In the genomic region with DNA sequence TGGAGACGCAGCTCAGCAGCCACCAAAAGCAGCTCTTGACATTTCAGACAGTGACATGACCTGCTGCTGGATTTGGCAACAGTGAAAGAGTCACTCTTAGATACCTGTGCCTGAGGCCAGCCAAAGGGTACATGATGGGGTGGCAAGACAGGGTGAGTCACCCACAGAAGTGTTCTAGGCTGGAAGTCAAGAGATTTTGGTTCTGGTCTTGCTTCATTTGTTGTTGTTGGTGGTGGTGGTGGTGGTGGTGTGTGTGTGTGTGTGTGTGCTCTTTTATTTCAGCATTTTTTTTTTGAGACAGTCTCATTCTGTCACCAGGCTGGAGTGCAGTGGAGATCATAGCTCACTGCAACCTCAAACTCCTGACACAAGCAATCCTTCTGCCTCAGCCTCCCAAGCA, we compare ENCODE assay signal across 13 cellular contexts. TPM values are rescaled to one million over a fixed set of nuclear protein-coding genes. Genes with fewer than 3 reads are reported as not detected.
A peak's percentile ranks its signal among the peaks of the same experiment; 100 is the strongest.
DNase-seq lines count a peak whose midpoint lies in the region; ATAC-seq, FAIRE-seq and TF ChIP-seq lines count a peak whose summit lies in the region.
"Had no signal": no experiment of that assay in that cellular context is flagged by ENCODE, and none has a peak within 500 bp of the region (broad histone marks: within the 10 kb centered on the region; RNA-seq: fewer than 3 reads in every experiment).

No MANE protein-coding gene starts in this region.

- peak; percentile 26 for FAIRE-seq in GM12891 (lab: Jason Lieb, UNC)
- FAIRE-seq: colon had no signal

- H3K27me3 Mint-ChIP-seq in activated CD8-positive, alpha-beta T cell treated with anti-CD3 and anti-CD28 coated beads, Interleukin-2, amount 10 ng/mL, durations not matched to agents 7 days and 5 days (ENCODE audit: low read depth), result no peaks in the 10 kb centered on the region
- no peaks in the 10 kb centered on the region for H3K27me3 Mint-ChIP-seq in naive B cell

- no peaks in the 10 kb centered on the region for H3K9me3 Mint-ChIP-seq in activated CD8-positive, alpha-beta T cell treated with anti-CD3 and anti-CD28 coated beads, Interleukin-2, amount 10 ng/mL, durations not matched to agents 7 days and 5 days (ENCODE audit: insufficient read depth)
- no peaks in the 10 kb centered on the region for H3K9me3 Mint-ChIP-seq in naive B cell

- H3K4me1 Mint-ChIP-seq in activated CD8-positive, alpha-beta T cell treated with anti-CD3 and anti-CD28 coated beads, Interleukin-2, amount 10 ng/mL, durations not matched to agents 7 days and 5 days (ENCODE audit: low read depth), result peaks cover 14% of the 10 kb centered on the region
- H3K4me1 Mint-ChIP-seq in naive B cell, result peaks cover 18 to 31% (median 22%) of the 10 kb centered on the region in 3 donors

- H3K4me3 Mint-ChIP-seq in activated CD8-positive, alpha-beta T cell treated with anti-CD3 and anti-CD28 coated beads, Interleukin-2, amount 10 ng/mL, durations not matched to agents 7 days and 5 days, result no peak overlapping the region
- H3K4me3 Mint-ChIP-seq in naive B cell, result no peak overlapping the region

- no peak for DNase-seq in activated CD4-positive, CD25-positive, alpha-beta regulatory T cell (lab: John Stamatoyannopoulos, UW)
- no peak for DNase-seq in GM12891 (ENCODE audit: insufficient read length, low spot score)
- DNase-seq in activated CD8-positive, alpha-beta T cell treated with anti-CD3 and anti-CD28 coated beads, Interleukin-2, amount 10 ng/mL, durations not matched to agents 7 days and 5 days, result no peak
- DNase-seq in naive B cell, result no peak
- DNase-seq in NCI-H2029 treated with DMSO at 0.1 percent for 48 hours (lab: John Stamatoyannopoulos, UW), result no peak
- DNase-seq in NCI-H2171 treated with DMSO at 0.1 percent for 48 hours (lab: John Stamatoyannopoulos, UW), result no peak
- DNase-seq: Calu3, uterus had no signal

- peak; percentile 83 to 87 for ATAC-seq in activated CD4-positive, CD25-positive, alpha-beta regulatory T cell treated with anti-CD3 and anti-CD28 coated beads, Interleukin-2, amount 50 U/mL, for 24 hours
- ATAC-seq in activated CD8-positive, alpha-beta T cell treated with anti-CD3 and anti-CD28 coated beads, Interleukin-2, amount 10 ng/mL, durations not matched to agents 7 days and 5 days, result peak; percentile 43
- ATAC-seq in naive B cell (ENCODE audit: low read depth in 2 of 2) (no peak), GM19455 (IDR thresholded peaks at IDR 0.05; ENCODE audit: unreplicated experiment) (no peak)

- TF ChIP-seq POLR2A in GM12891 (IDR thresholded peaks at IDR 0.05; ENCODE audit: low read depth, low read length), result no peak

- no peak overlapping the region for H3K27ac Mint-ChIP-seq in activated CD8-positive, alpha-beta T cell treated with anti-CD3 and anti-CD28 coated beads, Interleukin-2, amount 10 ng/mL, durations not matched to agents 7 days and 5 days
- peak overlapping the region; percentile 33 to 89 (median 56) for H3K27ac Mint-ChIP-seq in naive B cell

- POLR2A ChIA-PET in activated CD8-positive, alpha-beta T cell treated with anti-CD3 and anti-CD28 coated beads, Interleukin-2, amount 10 ng/mL, durations not matched to agents 7 days and 5 days (lab: Charles Lee), result interaction anchor here (2.7 kb wide), 1 partner anchor 22 kb away, joined by 10 read pairs; no protein-coding TSS in a partner anchor

- H3K36me3 Mint-ChIP-seq in activated CD8-positive, alpha-beta T cell treated with anti-CD3 and anti-CD28 coated beads, Interleukin-2, amount 10 ng/mL, durations not matched to agents 7 days and 5 days (ENCODE audit: low read depth), result no peaks in the 10 kb centered on the region
- H3K36me3 Mint-ChIP-seq in naive B cell, result peaks cover 11 to 25% of the 10 kb centered on the region in 2 donors

- CTCF ChIA-PET in activated CD8-positive, alpha-beta T cell treated with anti-CD3 and anti-CD28 coated beads, Interleukin-2, amount 10 ng/mL, durations not matched to agents 7 days and 5 days (lab: Charles Lee), result interaction anchor here (0.7 to 3.9 kb wide), 4 partner anchors 8 to 166 kb away, joined by 3 to 16 read pairs (median 6); a partner anchor contains a TSS

TF ChIP-seq in GM12891, 5 proteins besides CTCF, POLR2A, EP300 and RAD21:
- TF ChIP-seq SPI1 (IDR thresholded peaks at IDR 0.05; ENCODE audit: low read depth, low read length) (no peak), POLR2AphosphoS5 (IDR thresholded peaks at IDR 0.05; ENCODE audit: low read depth, low read length) (no peak), TAF1 (IDR thresholded peaks at IDR 0.05; ENCODE audit: low read depth, low read length) (no peak), POU2F2 (IDR thresholded peaks at IDR 0.05; ENCODE audit: low read depth, low read length) (no peak), PAX5 (IDR thresholded peaks at IDR 0.05; ENCODE audit: insufficient read depth, low read length, severe bottlenecking) (no peak)

RNA-seq across cellular contexts. Expression of a gene that starts 25.8 kb away (rescaled TPM):
- polyA plus RNA-seq in GM12891 (2012; ENCODE audit: low read depth, missing spikeins), result 0.86 TPM
- 1 to 10 TPM; 7.9 to 8.6 TPM for total RNA-seq in activated CD8-positive, alpha-beta T cell treated with anti-CD3 and anti-CD28 coated beads, Interleukin-2, amount 10 ng/mL, durations not matched to agents 7 days and 5 days
- polyA plus RNA-seq in naive B cell (ENCODE audit: low read depth in 6 of 6), result 10 to 100 TPM in 5 of 6 donors, 1 to 10 TPM in 1; 7.4 to 19.6 (median 15.7) TPM
- total RNA-seq: A673, Calu3, fibroblast of lung had no signal
- polyA plus RNA-seq: fibroblast of lung had no signal

RNA-seq across cellular contexts. Expression of a gene that starts 39.4 kb away (rescaled TPM):
- 7.6 TPM for polyA plus RNA-seq in GM12891 (2012; ENCODE audit: low read depth, missing spikeins)
- total RNA-seq in activated CD8-positive, alpha-beta T cell treated with anti-CD3 and anti-CD28 coated beads, Interleukin-2, amount 10 ng/mL, durations not matched to agents 7 days and 5 days, result 10 to 100 TPM; 16.5 to 17.0 TPM
- 1 to 10 TPM; 1.3 to 2.3 (median 1.8) TPM for polyA plus RNA-seq in naive B cell (ENCODE audit: low read depth in 6 of 6)

RNA-seq across cellular contexts. Expression of a gene that starts 56.6 kb away (rescaled TPM):
- polyA plus RNA-seq in GM12891 (2012; ENCODE audit: low read depth, missing spikeins), result 20.4 TPM
- total RNA-seq in activated CD8-positive, alpha-beta T cell treated with anti-CD3 and anti-CD28 coated beads, Interleukin-2, amount 10 ng/mL, durations not matched to agents 7 days and 5 days, result 10 to 100 TPM; 10.0 to 10.4 TPM
- polyA plus RNA-seq in naive B cell (ENCODE audit: low read depth in 6 of 6), result 10 to 100 TPM; 22.2 to 49.8 (median 34.8) TPM
- total RNA-seq: Calu3 had no signal

Comparison
In these comparisons a context has a peak if more than half of its experiments do, and no peak if none do; other contexts are left out.
1. ATAC-seq: peak in activated CD4-positive, CD25-positive, alpha-beta regulatory T cell treated with anti-CD3 and anti-CD28 coated beads, Interleukin-2, amount 50 U/mL, for 24 hours (2 of 2) and activated CD8-positive, alpha-beta T cell treated with anti-CD3 and anti-CD28 coated beads, Interleukin-2, amount 10 ng/mL, durations not matched to agents 7 days and 5 days (single experiment); none in naive B cell (0 of 2) and GM19455 (single experiment).